ENCODE assay signal across 11 cellular contexts in the genomic region with DNA sequence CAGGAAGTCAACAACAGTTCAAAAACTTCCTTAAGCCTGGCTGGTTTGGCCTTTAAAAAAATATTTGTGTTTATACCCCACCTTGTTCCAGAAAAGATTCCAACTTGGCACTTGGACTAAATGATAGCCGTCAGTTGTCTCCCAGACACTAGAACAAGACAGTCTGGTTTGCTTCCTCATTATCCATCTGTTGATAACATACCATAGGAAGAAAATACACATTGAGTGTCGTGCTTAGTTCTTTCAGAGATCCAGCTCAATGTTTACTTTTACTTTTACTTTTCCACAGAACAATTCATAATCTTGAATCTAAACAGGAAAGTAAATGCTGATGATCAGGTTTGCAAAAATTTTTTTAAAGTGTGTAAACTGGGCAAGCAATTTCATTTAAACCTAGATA. TPM values are rescaled to one million over a fixed set of nuclear protein-coding genes. Genes with fewer than 3 reads are reported as not detected.
DNase-seq lines count a peak whose midpoint lies in the region; ATAC-seq, FAIRE-seq and TF ChIP-seq lines count a peak whose summit lies in the region.
"Had no signal": no experiment of that assay in that cellular context is flagged by ENCODE, and none has a peak within 500 bp of the region (broad histone marks: within the 10 kb centered on the region; RNA-seq: fewer than 3 reads in every experiment).

No MANE protein-coding gene starts in this region.

- no peak for TF ChIP-seq POLR2A in HCT116 (IDR thresholded peaks at IDR 0.05; ENCODE audit: borderline replicate concordance, extremely low read depth, insufficient read depth, insufficient read length)

- RAD21 ChIA-PET in HCT116 (lab: Charles Lee; ENCODE audit: low non-redundant PET in 1 of 2, low total read pairs in 2 of 2, uncharacterized antibody in 2 of 2, unreplicated experiment in 2 of 2), result no interaction called here

- no peak overlapping the region for H3K4me3 ChIP-seq in CD4-positive, alpha-beta memory T cell (ENCODE audit: low read length in 2 of 2)
- no peak overlapping the region for H3K4me3 ChIP-seq in HCT116 (replicated peaks in 1 of 2; ENCODE audit: low read depth in 1 of 2, low read length in 2 of 2)
- no peak overlapping the region for H3K4me3 ChIP-seq in mucosa of descending colon

- peak overlapping the region; percentile 24 to 90 (median 71) for H3K27ac Mint-ChIP-seq in CD4-positive, alpha-beta memory T cell
- H3K27ac Mint-ChIP-seq in activated naive CD8-positive, alpha-beta T cell treated with anti-CD3 and anti-CD28 coated beads for 36 hours, result peak overlapping the region; percentile 56

- H2AFZ ChIP-seq in HCT116 (ENCODE audit: low read depth, low read length, poor library complexity, severe bottlenecking), result peak overlapping the region; percentile 87

- peaks cover 22% of the 10 kb centered on the region for H3K79me2 ChIP-seq in HCT116 (ENCODE audit: insufficient read depth, low read length)

- H3K27me3 ChIP-seq in CD4-positive, alpha-beta memory T cell (ENCODE audit: insufficient read depth, low read length), result no peaks in the 10 kb centered on the region
- H3K27me3 ChIP-seq in HCT116 (ENCODE audit: insufficient read depth, low read length), result no peaks in the 10 kb centered on the region

- no peaks in the 10 kb centered on the region for H4K20me1 ChIP-seq in HCT116 (ENCODE audit: insufficient read depth)

- H3K4me2 ChIP-seq in HCT116 (ENCODE audit: low read length), result no peak overlapping the region

- no TSS peak for BruUV-seq in HCT116 (replicated peaks; lab: Mats Ljungman, UMichigan)

- ATAC-seq in HCT116 (no peak), mucosa of descending colon (peak; percentile 29)

- H3K36me3 Mint-ChIP-seq in CD4-positive, alpha-beta memory T cell, result peaks cover 0 to 11% of the 10 kb centered on the region in 2 donors
- H3K36me3 Mint-ChIP-seq in activated naive CD8-positive, alpha-beta T cell treated with anti-CD3 and anti-CD28 coated beads for 36 hours, result peaks cover 7% of the 10 kb centered on the region

- H3K27me3 Mint-ChIP-seq in CD4-positive, alpha-beta memory T cell, result no peaks in the 10 kb centered on the region
- H3K27me3 Mint-ChIP-seq in activated naive CD8-positive, alpha-beta T cell treated with anti-CD3 and anti-CD28 coated beads for 36 hours, result no peaks in the 10 kb centered on the region

- no peak for TF ChIP-seq RAD21 in HCT116 (IDR thresholded peaks at IDR 0.05; ENCODE audit: low read depth)

- H3K4me1 ChIP-seq in CD4-positive, alpha-beta memory T cell (ENCODE audit: insufficient read depth, low read length), result peaks cover 43% of the 10 kb centered on the region
- H3K4me1 ChIP-seq in HCT116 (ENCODE audit: control insufficient read depth in 1 of 2, insufficient read depth in 2 of 2, low read length in 2 of 2), result peaks cover 3 to 29% of the 10 kb centered on the region in 2 experiments; a peak in 2 of 4 replicates
- H3K4me1 ChIP-seq in mucosa of descending colon (ENCODE audit: low read depth), result peaks cover 31% of the 10 kb centered on the region

- TF ChIP-seq CTCF in HCT116 (IDR thresholded peaks at IDR 0.05 in 2 of 3, conservative IDR thresholded peaks at IDR 0.05 in 1 of 3; ENCODE audit: borderline replicate concordance in 1 of 3, insufficient read depth in 1 of 3, low read depth in 2 of 3, low read length in 2 of 3) (no peak), mucosa of descending colon (IDR thresholded peaks at IDR 0.05) (no peak)

- no peaks in the 10 kb centered on the region for H3K9me2 ChIP-seq in HCT116 (ENCODE audit: insufficient read depth)

- peak overlapping the region; percentile 25 to 84 (median 56) for H3K4me3 Mint-ChIP-seq in CD4-positive, alpha-beta memory T cell
- no peak overlapping the region for H3K4me3 Mint-ChIP-seq in activated naive CD8-positive, alpha-beta T cell treated with anti-CD3 and anti-CD28 coated beads for 36 hours

- no peaks in the 10 kb centered on the region for H3K9me3 ChIP-seq in CD4-positive, alpha-beta memory T cell (ENCODE audit: control insufficient read depth in 1 of 2, low read length in 2 of 2)
- no peaks in the 10 kb centered on the region for H3K9me3 ChIP-seq in HCT116 (ENCODE audit: control insufficient read depth in 1 of 2, insufficient read depth in 1 of 2, low read depth in 1 of 2, low read length in 2 of 2)
- no peaks in the 10 kb centered on the region for H3K9me3 ChIP-seq in mucosa of descending colon

- FAIRE-seq in HTR-8/SVneo (lab: Jason Lieb, UNC), result no peak
- FAIRE-seq in frontal cortex (lab: Jason Lieb, UNC), result no peak

- intact Hi-C loops in CD4-positive, alpha-beta memory T cell (cut with micrococcal nuclease), result no loop called here
- intact Hi-C loops in HCT116 (cut with micrococcal nuclease) (no loop called here), mucosa of descending colon (cut with DNase I, micrococcal nuclease) (no loop called here)

- H3K9me3 Mint-ChIP-seq in CD4-positive, alpha-beta memory T cell, result no peaks in the 10 kb centered on the region
- H3K9me3 Mint-ChIP-seq in activated naive CD8-positive, alpha-beta T cell treated with anti-CD3 and anti-CD28 coated beads for 36 hours, result no peaks in the 10 kb centered on the region

- POLR2A ChIA-PET in CD4-positive, alpha-beta memory T cell (lab: Charles Lee; ENCODE audit: partially characterized antibody), result interaction anchor here (1.0 to 3.8 kb wide), 3 partner anchors 13 to 433 kb away, joined by 3 to 24 read pairs (median 3); a partner anchor contains a TSS
- POLR2A ChIA-PET in HCT116 (lab: Charles Lee), result no interaction called here

- no peak overlapping the region for H3K27ac ChIP-seq in CD4-positive, alpha-beta memory T cell (ENCODE audit: low read depth, low read length)
- H3K27ac ChIP-seq in HCT116 (ENCODE audit: low read depth, low read length), result no peak overlapping the region

- no peak overlapping the region for H3K9ac ChIP-seq in HCT116 (ENCODE audit: low read length)

- CTCF ChIA-PET in CD4-positive, alpha-beta memory T cell (lab: Charles Lee; ENCODE audit: partially characterized antibody), result interaction anchor here (0.6 to 3.9 kb wide), 4 partner anchors 9 to 309 kb away, joined by 3 to 12 read pairs (median 8); no protein-coding TSS in a partner anchor
- CTCF ChIA-PET in HCT116 (lab: Charles Lee), result interaction anchor here (1.5 kb wide), 1 partner anchor 28 kb away, joined by 4 read pairs; no protein-coding TSS in a partner anchor

- H3K4me1 Mint-ChIP-seq in CD4-positive, alpha-beta memory T cell, result peaks cover 27 to 50% (median 38%) of the 10 kb centered on the region in 4 donors
- H3K4me1 Mint-ChIP-seq in activated naive CD8-positive, alpha-beta T cell treated with anti-CD3 and anti-CD28 coated beads for 36 hours, result peaks cover 39% of the 10 kb centered on the region

- DNase-seq in CD4-positive, alpha-beta memory T cell, result no peak
- DNase-seq in HCT116 (ENCODE audit: low read depth, low spot score), result no peak
- DNase-seq in activated naive CD8-positive, alpha-beta T cell treated with anti-CD3 and anti-CD28 coated beads for 36 hours, result no peak
- peak in 1 of 3 donors; percentile 23 for DNase-seq in mucosa of descending colon
- DNase-seq in DMS79 treated with DMSO at 0.1 percent for 48 hours (lab: John Stamatoyannopoulos, UW), result no peak
- no peak for DNase-seq in NCI-H2171 (lab: John Stamatoyannopoulos, UW)
- no peak for DNase-seq in HTR-8/SVneo (ENCODE audit: insufficient read length, low spot score)
- no peak for DNase-seq in frontal cortex (ENCODE audit: low spot score in 2 of 2)
- DNase-seq: activated effector memory CD4-positive, alpha-beta T cell treated with Interleukin-2 at 50 U/mL for 16 hours; effector CD8-positive, alpha-beta T cell; islet precursor cell had no signal

- H3K36me3 ChIP-seq in CD4-positive, alpha-beta memory T cell (ENCODE audit: insufficient read depth, low read length), result no peaks in the 10 kb centered on the region
- H3K36me3 ChIP-seq in HCT116 (ENCODE audit: control insufficient read depth in 1 of 2, insufficient read depth in 2 of 2, low read length in 2 of 2), result no peaks in the 10 kb centered on the region
- H3K36me3 ChIP-seq in mucosa of descending colon (ENCODE audit: low read depth), result no peaks in the 10 kb centered on the region

TF ChIP-seq in HCT116, 20 proteins besides CTCF, POLR2A, EP300 and RAD21 (continues in another document):
- TF ChIP-seq, protein P1, sequence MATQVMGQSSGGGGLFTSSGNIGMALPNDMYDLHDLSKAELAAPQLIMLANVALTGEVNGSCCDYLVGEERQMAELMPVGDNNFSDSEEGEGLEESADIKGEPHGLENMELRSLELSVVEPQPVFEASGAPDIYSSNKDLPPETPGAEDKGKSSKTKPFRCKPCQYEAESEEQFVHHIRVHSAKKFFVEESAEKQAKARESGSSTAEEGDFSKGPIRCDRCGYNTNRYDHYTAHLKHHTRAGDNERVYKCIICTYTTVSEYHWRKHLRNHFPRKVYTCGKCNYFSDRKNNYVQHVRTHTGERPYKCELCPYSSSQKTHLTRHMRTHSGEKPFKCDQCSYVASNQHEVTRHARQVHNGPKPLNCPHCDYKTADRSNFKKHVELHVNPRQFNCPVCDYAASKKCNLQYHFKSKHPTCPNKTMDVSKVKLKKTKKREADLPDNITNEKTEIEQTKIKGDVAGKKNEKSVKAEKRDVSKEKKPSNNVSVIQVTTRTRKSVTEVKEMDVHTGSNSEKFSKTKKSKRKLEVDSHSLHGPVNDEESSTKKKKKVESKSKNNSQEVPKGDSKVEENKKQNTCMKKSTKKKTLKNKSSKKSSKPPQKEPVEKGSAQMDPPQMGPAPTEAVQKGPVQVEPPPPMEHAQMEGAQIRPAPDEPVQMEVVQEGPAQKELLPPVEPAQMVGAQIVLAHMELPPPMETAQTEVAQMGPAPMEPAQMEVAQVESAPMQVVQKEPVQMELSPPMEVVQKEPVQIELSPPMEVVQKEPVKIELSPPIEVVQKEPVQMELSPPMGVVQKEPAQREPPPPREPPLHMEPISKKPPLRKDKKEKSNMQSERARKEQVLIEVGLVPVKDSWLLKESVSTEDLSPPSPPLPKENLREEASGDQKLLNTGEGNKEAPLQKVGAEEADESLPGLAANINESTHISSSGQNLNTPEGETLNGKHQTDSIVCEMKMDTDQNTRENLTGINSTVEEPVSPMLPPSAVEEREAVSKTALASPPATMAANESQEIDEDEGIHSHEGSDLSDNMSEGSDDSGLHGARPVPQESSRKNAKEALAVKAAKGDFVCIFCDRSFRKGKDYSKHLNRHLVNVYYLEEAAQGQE (IDR thresholded peaks at IDR 0.05; ENCODE audit: low read depth), result no peak
- no peak for TF ChIP-seq CBX3 (IDR thresholded peaks at IDR 0.05; ENCODE audit: low read depth)
- TF ChIP-seq JUND (IDR thresholded peaks at IDR 0.05), result no peak
- TF ChIP-seq, protein P2, sequence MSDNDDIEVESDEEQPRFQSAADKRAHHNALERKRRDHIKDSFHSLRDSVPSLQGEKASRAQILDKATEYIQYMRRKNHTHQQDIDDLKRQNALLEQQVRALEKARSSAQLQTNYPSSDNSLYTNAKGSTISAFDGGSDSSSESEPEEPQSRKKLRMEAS (IDR thresholded peaks at IDR 0.05), result no peak

RNA-seq across cellular contexts. Expression of a gene that starts 2.4 kb away (rescaled TPM):
- 10 to 100 TPM; 15.2 to 16.4 TPM for total RNA-seq in CD4-positive, alpha-beta memory T cell
- polyA plus RNA-seq in CD4-positive, alpha-beta memory T cell, result 1 to 10 TPM; 4.0 to 9.1 TPM
- total RNA-seq in HCT116 (2021; ENCODE audit: unreplicated experiment) (12.4 TPM), mucosa of descending colon (10 to 100 TPM; 18.1 to 25.7 (median 21.9) TPM), frontal cortex (38.7 TPM)
- polyA plus RNA-seq in HCT116 (2012), result 4.9 and 6.3 TPM in 2 replicates
- total RNA-seq in activated naive CD8-positive, alpha-beta T cell treated with anti-CD3 and anti-CD28 coated beads for 36 hours, result 10 to 100 TPM in 1 of 2 experiments, 1 to 10 TPM in 1; 9.2 to 10.1 TPM
